1 cellular context compared by ENCODE assay signal in genomic region chr2:196177124-196177523, GRCh38.
A peak's percentile ranks its signal among the peaks of the same experiment; 100 is the strongest.
TF ChIP-seq lines count a peak whose summit lies in the region.

No MANE protein-coding gene starts in this region.

TF ChIP-seq in K562, 482 proteins besides CTCF, POLR2A, EP300 and RAD21 (continued from another document and continues in another):
- TF ChIP-seq ZBTB33 (CRISPR knock-in tag; IDR thresholded peaks at IDR 0.05) = no peak
- no peak for TF ChIP-seq ARNT (IDR thresholded peaks at IDR 0.05)
- TF ChIP-seq ZNF589 (CRISPR knock-in tag; IDR thresholded peaks at IDR 0.05; ENCODE audit: low read depth) = no peak
- no peak for TF ChIP-seq DLX4 (CRISPR knock-in tag; IDR thresholded peaks at IDR 0.05)
- TF ChIP-seq, protein P1, sequence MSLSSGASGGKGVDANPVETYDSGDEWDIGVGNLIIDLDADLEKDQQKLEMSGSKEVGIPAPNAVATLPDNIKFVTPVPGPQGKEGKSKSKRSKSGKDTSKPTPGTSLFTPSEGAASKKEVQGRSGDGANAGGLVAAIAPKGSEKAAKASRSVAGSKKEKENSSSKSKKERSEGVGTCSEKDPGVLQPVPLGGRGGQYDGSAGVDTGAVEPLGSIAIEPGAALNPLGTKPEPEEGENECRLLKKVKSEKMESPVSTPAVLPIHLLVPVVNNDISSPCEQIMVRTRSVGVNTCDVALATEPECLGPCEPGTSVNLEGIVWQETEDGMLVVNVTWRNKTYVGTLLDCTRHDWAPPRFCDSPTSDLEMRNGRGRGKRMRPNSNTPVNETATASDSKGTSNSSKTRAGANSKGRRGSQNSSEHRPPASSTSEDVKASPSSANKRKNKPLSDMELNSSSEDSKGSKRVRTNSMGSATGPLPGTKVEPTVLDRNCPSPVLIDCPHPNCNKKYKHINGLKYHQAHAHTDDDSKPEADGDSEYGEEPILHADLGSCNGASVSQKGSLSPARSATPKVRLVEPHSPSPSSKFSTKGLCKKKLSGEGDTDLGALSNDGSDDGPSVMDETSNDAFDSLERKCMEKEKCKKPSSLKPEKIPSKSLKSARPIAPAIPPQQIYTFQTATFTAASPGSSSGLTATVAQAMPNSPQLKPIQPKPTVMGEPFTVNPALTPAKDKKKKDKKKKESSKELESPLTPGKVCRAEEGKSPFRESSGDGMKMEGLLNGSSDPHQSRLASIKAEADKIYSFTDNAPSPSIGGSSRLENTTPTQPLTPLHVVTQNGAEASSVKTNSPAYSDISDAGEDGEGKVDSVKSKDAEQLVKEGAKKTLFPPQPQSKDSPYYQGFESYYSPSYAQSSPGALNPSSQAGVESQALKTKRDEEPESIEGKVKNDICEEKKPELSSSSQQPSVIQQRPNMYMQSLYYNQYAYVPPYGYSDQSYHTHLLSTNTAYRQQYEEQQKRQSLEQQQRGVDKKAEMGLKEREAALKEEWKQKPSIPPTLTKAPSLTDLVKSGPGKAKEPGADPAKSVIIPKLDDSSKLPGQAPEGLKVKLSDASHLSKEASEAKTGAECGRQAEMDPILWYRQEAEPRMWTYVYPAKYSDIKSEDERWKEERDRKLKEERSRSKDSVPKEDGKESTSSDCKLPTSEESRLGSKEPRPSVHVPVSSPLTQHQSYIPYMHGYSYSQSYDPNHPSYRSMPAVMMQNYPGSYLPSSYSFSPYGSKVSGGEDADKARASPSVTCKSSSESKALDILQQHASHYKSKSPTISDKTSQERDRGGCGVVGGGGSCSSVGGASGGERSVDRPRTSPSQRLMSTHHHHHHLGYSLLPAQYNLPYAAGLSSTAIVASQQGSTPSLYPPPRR (CRISPR knock-in tag; IDR thresholded peaks at IDR 0.05; ENCODE audit: borderline replicate concordance) = no peak
- no peak for TF ChIP-seq MYC (IDR thresholded peaks at IDR 0.05; ENCODE audit: low read depth, low read length)
- TF ChIP-seq MYC (CRISPR knock-in tag; IDR thresholded peaks at IDR 0.05; ENCODE audit: borderline replicate concordance, low read depth) = no peak
- no peak for TF ChIP-seq ZNF253 (CRISPR knock-in tag; conservative IDR thresholded peaks at IDR 0.05)
- 0 out of 4 replicates have a peak, but pooled peaks of 1 of the 2 experiments have one; percentile 9 for TF ChIP-seq NONO (IDR thresholded peaks at IDR 0.05; ENCODE audit: low read depth in 2 of 2, low read length in 1 of 2)
- TF ChIP-seq, protein P2, sequence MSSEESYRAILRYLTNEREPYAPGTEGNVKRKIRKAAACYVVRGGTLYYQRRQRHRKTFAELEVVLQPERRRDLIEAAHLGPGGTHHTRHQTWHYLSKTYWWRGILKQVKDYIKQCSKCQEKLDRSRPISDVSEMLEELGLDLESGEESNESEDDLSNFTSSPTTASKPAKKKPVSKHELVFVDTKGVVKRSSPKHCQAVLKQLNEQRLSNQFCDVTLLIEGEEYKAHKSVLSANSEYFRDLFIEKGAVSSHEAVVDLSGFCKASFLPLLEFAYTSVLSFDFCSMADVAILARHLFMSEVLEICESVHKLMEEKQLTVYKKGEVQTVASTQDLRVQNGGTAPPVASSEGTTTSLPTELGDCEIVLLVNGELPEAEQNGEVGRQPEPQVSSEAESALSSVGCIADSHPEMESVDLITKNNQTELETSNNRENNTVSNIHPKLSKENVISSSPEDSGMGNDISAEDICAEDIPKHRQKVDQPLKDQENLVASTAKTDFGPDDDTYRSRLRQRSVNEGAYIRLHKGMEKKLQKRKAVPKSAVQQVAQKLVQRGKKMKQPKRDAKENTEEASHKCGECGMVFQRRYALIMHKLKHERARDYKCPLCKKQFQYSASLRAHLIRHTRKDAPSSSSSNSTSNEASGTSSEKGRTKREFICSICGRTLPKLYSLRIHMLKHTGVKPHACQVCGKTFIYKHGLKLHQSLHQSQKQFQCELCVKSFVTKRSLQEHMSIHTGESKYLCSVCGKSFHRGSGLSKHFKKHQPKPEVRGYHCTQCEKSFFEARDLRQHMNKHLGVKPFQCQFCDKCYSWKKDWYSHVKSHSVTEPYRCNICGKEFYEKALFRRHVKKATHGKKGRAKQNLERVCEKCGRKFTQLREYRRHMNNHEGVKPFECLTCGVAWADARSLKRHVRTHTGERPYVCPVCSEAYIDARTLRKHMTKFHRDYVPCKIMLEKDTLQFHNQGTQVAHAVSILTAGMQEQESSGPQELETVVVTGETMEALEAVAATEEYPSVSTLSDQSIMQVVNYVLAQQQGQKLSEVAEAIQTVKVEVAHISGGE (CRISPR knock-in tag; IDR thresholded peaks at IDR 0.05) = peak in 1 of 3 experiments; percentile 43; a peak in 1 of 6 replicates
- peak; percentile 88 for TF ChIP-seq DPF2 (IDR thresholded peaks at IDR 0.05)
- TF ChIP-seq CCNT2 (IDR thresholded peaks at IDR 0.05; ENCODE audit: borderline replicate concordance, extremely low read depth, insufficient read length, low read depth, low read length) = peak; percentile 63
- TF ChIP-seq MED1 (CRISPR knock-in tag; IDR thresholded peaks at IDR 0.05; ENCODE audit: borderline replicate concordance) = no peak
- no peak for TF ChIP-seq CAMTA2 (CRISPR knock-in tag; conservative IDR thresholded peaks at IDR 0.05)
- TF ChIP-seq E2F8 (IDR thresholded peaks at IDR 0.05; ENCODE audit: low read depth, partially characterized antibody) = no peak
- TF ChIP-seq PHF20 (IDR thresholded peaks at IDR 0.05; ENCODE audit: partially characterized antibody) = no peak
- TF ChIP-seq RFX7 (CRISPR knock-in tag; IDR thresholded peaks at IDR 0.05) = no peak
- no peak for TF ChIP-seq KDM2B (CRISPR knock-in tag; IDR thresholded peaks at IDR 0.05)
- TF ChIP-seq HDAC6 (IDR thresholded peaks at IDR 0.05; ENCODE audit: low read depth, low read length) = no peak
- peak in 1 of 2 experiments; percentile 79; a peak in 2 of 4 replicates for TF ChIP-seq ZMIZ1 (IDR thresholded peaks at IDR 0.05; ENCODE audit: low read depth in 2 of 2, low read length in 2 of 2)
- TF ChIP-seq, protein P3, sequence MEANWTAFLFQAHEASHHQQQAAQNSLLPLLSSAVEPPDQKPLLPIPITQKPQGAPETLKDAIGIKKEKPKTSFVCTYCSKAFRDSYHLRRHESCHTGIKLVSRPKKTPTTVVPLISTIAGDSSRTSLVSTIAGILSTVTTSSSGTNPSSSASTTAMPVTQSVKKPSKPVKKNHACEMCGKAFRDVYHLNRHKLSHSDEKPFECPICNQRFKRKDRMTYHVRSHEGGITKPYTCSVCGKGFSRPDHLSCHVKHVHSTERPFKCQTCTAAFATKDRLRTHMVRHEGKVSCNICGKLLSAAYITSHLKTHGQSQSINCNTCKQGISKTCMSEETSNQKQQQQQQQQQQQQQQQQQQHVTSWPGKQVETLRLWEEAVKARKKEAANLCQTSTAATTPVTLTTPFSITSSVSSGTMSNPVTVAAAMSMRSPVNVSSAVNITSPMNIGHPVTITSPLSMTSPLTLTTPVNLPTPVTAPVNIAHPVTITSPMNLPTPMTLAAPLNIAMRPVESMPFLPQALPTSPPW (CRISPR knock-in tag; IDR thresholded peaks at IDR 0.05) = 0 out of 2 replicates have a peak, but pooled peaks have one; percentile 23
- TF ChIP-seq, protein P4, sequence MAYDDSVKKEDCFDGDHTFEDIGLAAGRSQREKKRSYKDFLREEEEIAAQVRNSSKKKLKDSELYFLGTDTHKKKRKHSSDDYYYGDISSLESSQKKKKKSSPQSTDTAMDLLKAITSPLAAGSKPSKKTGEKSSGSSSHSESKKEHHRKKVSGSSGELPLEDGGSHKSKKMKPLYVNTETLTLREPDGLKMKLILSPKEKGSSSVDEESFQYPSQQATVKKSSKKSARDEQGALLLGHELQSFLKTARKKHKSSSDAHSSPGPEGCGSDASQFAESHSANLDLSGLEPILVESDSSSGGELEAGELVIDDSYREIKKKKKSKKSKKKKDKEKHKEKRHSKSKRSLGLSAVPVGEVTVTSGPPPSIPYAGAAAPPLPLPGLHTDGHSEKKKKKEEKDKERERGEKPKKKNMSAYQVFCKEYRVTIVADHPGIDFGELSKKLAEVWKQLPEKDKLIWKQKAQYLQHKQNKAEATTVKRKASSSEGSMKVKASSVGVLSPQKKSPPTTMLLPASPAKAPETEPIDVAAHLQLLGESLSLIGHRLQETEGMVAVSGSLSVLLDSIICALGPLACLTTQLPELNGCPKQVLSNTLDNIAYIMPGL (CRISPR knock-in tag; IDR thresholded peaks at IDR 0.05) = no peak
- no peak for TF ChIP-seq DIDO1 (tag; IDR thresholded peaks at IDR 0.05; ENCODE audit: low read depth)
- TF ChIP-seq SP1 (CRISPR knock-in tag; IDR thresholded peaks at IDR 0.05) = no peak
- no peak for TF ChIP-seq TGIF2 (CRISPR knock-in tag; IDR thresholded peaks at IDR 0.05)
- no peak for TF ChIP-seq NR4A1 (CRISPR knock-in tag; IDR thresholded peaks at IDR 0.05)
- no peak for TF ChIP-seq NR4A1 (tag; IDR thresholded peaks at IDR 0.05)
- no peak for TF ChIP-seq ZNF431 (CRISPR knock-in tag; IDR thresholded peaks at IDR 0.05)
- no peak for TF ChIP-seq FOXK1 (CRISPR knock-in tag; IDR thresholded peaks at IDR 0.05; ENCODE audit: borderline replicate concordance)
- no peak for TF ChIP-seq KLF6 (CRISPR knock-in tag; IDR thresholded peaks at IDR 0.05; ENCODE audit: borderline replicate concordance)
- 0 out of 2 replicates have a peak, but pooled peaks have one; percentile 34 for TF ChIP-seq ZNF766 (CRISPR knock-in tag; conservative IDR thresholded peaks at IDR 0.05)
- no peak for TF ChIP-seq KLF13 (tag; IDR thresholded peaks at IDR 0.05; ENCODE audit: borderline replicate concordance, low read depth)
- peak; percentile 89 for TF ChIP-seq NFIC (IDR thresholded peaks at IDR 0.05)
- TF ChIP-seq PPARD (CRISPR knock-in tag; IDR thresholded peaks at IDR 0.05) = no peak
- TF ChIP-seq NFYB (IDR thresholded peaks at IDR 0.05; ENCODE audit: extremely low read depth, insufficient read length) = no peak
- TF ChIP-seq HEY1 (CRISPR knock-in tag; IDR thresholded peaks at IDR 0.05; ENCODE audit: borderline replicate concordance) = no peak
- no peak for TF ChIP-seq MEF2D (tag; conservative IDR thresholded peaks at IDR 0.05; ENCODE audit: low read depth)
- no peak for TF ChIP-seq NCOA6 (IDR thresholded peaks at IDR 0.05)
- no peak for TF ChIP-seq NFE2 (IDR thresholded peaks at IDR 0.05; ENCODE audit: low read depth)
- no peak for TF ChIP-seq POLR2AphosphoS2 (IDR thresholded peaks at IDR 0.05; ENCODE audit: low read length)
- 0 out of 4 replicates have a peak, but pooled peaks of 1 of the 2 experiments have one; percentile 18 for TF ChIP-seq MAZ (CRISPR knock-in tag; conservative IDR thresholded peaks at IDR 0.05 in 1 of 2, IDR thresholded peaks at IDR 0.05 in 1 of 2)
- TF ChIP-seq ZNF785 (CRISPR knock-in tag; IDR thresholded peaks at IDR 0.05) = no peak
- no peak for TF ChIP-seq ZNF778 (CRISPR knock-in tag; IDR thresholded peaks at IDR 0.05)
- TF ChIP-seq ADNP (tag; IDR thresholded peaks at IDR 0.05) = no peak
- peak; percentile 96 for TF ChIP-seq CBFA2T3 (IDR thresholded peaks at IDR 0.05)
- no peak for TF ChIP-seq CBX1 (IDR thresholded peaks at IDR 0.05; ENCODE audit: low read depth)
- no peak for TF ChIP-seq CTBP1 (IDR thresholded peaks at IDR 0.05; ENCODE audit: borderline replicate concordance)
